ENCODE assay signal across 9 cellular contexts in genomic region chr2:42809876-42810125, GRCh38. TPM values are rescaled to one million over a fixed set of nuclear protein-coding genes. Genes with fewer than 3 reads are reported as not detected.
A peak's percentile ranks its signal among the peaks of the same experiment; 100 is the strongest.
DNase-seq lines count a peak whose midpoint lies in the region; ATAC-seq and TF ChIP-seq lines count a peak whose summit lies in the region.
"Had no signal": no experiment of that assay in that cellular context is flagged by ENCODE, and none has a peak within 500 bp of the region (broad histone marks: within the 10 kb centered on the region; RNA-seq: fewer than 3 reads in every experiment).

No MANE protein-coding gene starts in this region.

- 0 out of 2 replicates have a peak, but pooled peaks cover 4% of the 10 kb centered on the region for H3K9me3 ChIP-seq in SJCRH30 (replicated peaks)
- no peaks in the 10 kb centered on the region for H3K9me3 ChIP-seq in stomach smooth muscle (ENCODE audit: control insufficient read depth in 2 of 2, low read length in 2 of 2)

- H3K4me1 ChIP-seq in SJCRH30 (peaks cover 6% of the 10 kb centered on the region), stomach smooth muscle (ENCODE audit: control insufficient read depth, insufficient read depth, low read length) (peaks cover 19% of the 10 kb centered on the region)

- peak in 1 of 2 donors; percentile 4 for TF ChIP-seq POLR2A in lower leg skin (IDR thresholded peaks at IDR 0.05)

- intact Hi-C loops in lower leg skin (cut with DNase I; ENCODE audit: low total_unique reads): no loop called here

- H3K27ac ChIP-seq in SJCRH30 (peak overlapping the region; percentile 97), stomach smooth muscle (ENCODE audit: low read length) (peak overlapping the region; percentile 99)

- WGBS in lower leg skin, 2 donors: 0% methylated on average over 3 to 26 of the region's 31 CpGs

- H3K27me3 ChIP-seq in SJCRH30 (no peaks in the 10 kb centered on the region), stomach smooth muscle (ENCODE audit: control insufficient read depth in 1 of 2, insufficient read depth in 2 of 2, low read length in 2 of 2) (no peaks in the 10 kb centered on the region)

- H3K9ac ChIP-seq in stomach smooth muscle (ENCODE audit: low read length in 2 of 2): peak overlapping the region; percentile 87 to 96

- peak; percentile 51 for ATAC-seq in HG03139 (IDR thresholded peaks at IDR 0.05; ENCODE audit: unreplicated experiment)

- TF ChIP-seq CTCF in AG09309 (IDR thresholded peaks at IDR 0.05; ENCODE audit: control insufficient read depth, insufficient read depth, low read depth, low read length, missing control alignments) (peak; percentile 2), GM12865 (IDR thresholded peaks at IDR 0.05; ENCODE audit: insufficient read depth, low read depth, low read length, missing control alignments) (peak; percentile 23), choroid plexus epithelial cell (conservative IDR thresholded peaks at IDR 0.05; ENCODE audit: low read depth, low read length) (no peak), lower leg skin (IDR thresholded peaks at IDR 0.05) (no peak)

- peak overlapping the region; percentile 45 for H3K4me3 ChIP-seq in AG09309 (ENCODE audit: control insufficient read depth, low read depth, low read length)
- peak overlapping the region; percentile 59 for H3K4me3 ChIP-seq in GM12865 (ENCODE audit: low read depth, low read length)
- peak overlapping the region; percentile 91 for H3K4me3 ChIP-seq in SJCRH30
- peak overlapping the region; percentile 71 for H3K4me3 ChIP-seq in choroid plexus epithelial cell (ENCODE audit: low read depth, low read length)
- peak overlapping the region; percentile 36 for H3K4me3 ChIP-seq in lower leg skin (ENCODE audit: low read depth, poor library complexity, severe bottlenecking)
- H3K4me3 ChIP-seq in stomach smooth muscle (ENCODE audit: low read length in 2 of 2): peak overlapping the region; percentile 58 to 88

- DNase-seq in AG09309 (ENCODE audit: low read depth) (no peak), GM12865 (ENCODE audit: low read depth) (peak; percentile 94), SJCRH30 (peak; percentile 91), choroid plexus epithelial cell (ENCODE audit: low read depth) (no peak), lower leg skin (ENCODE audit: low spot score in 2 of 2) (peak in 1 of 2 donors; percentile 96), NCI-H1694 treated with DMSO at 0.1 percent for 48 hours (lab: John Stamatoyannopoulos, UW) (no peak)

- no peaks in the 10 kb centered on the region for H3K36me3 ChIP-seq in SJCRH30
- no peaks in the 10 kb centered on the region for H3K36me3 ChIP-seq in stomach smooth muscle (ENCODE audit: control insufficient read depth in 2 of 2, insufficient read depth in 2 of 2, low read length in 2 of 2)

RNA-seq across cellular contexts. Expression of gene HAAO, which starts 17.4 kb away (rescaled TPM):
- 3.5 and 4.7 TPM in 2 replicates for total RNA-seq in SJCRH30 (2014; rRNA removed; shearing (Covaris generic))
- total RNA-seq in lower leg skin: 1 to 10 TPM; 1.7 to 4.3 (median 3.3) TPM

RNA-seq across cellular contexts. Expression of gene OXER1, which starts 45.9 kb away (rescaled TPM):
- total RNA-seq in SJCRH30 (2014; rRNA removed; shearing (Covaris generic)): 1.8 and 2.0 TPM in 2 replicates
- 1 to 10 TPM in 2 of 4 donors, under 1 TPM in 1, not detected in 1; 0.84 to 2.5 (median 1.7) TPM for total RNA-seq in lower leg skin
- total RNA-seq: activated CD8-positive, alpha-beta memory T cell treated with anti-CD3 and anti-CD28 coated beads for 36 hours had no signal

Comparison
In these comparisons a context has a peak if more than half of its experiments do, and no peak if none do; other contexts are left out.
1. DNase-seq: peak in GM12865 (single experiment) and SJCRH30 (2 of 2); none in AG09309 (single experiment), choroid plexus epithelial cell (single experiment) and NCI-H1694 treated with DMSO at 0.1 percent for 48 hours (single experiment).
2. H3K4me3 ChIP-seq: peak in every context shown above with its lines; median percentile 91 in SJCRH30; 73 in stomach smooth muscle; 71 in choroid plexus epithelial cell; 59 in GM12865; 45 in AG09309; 36 in lower leg skin.
3. CTCF ChIP-seq: peak in AG09309 (single experiment) and GM12865 (single experiment); none in choroid plexus epithelial cell (single experiment) and lower leg skin (0 of 3).